Comparison of ENCODE assay signal across 2 cellular contexts in the genomic region with DNA sequence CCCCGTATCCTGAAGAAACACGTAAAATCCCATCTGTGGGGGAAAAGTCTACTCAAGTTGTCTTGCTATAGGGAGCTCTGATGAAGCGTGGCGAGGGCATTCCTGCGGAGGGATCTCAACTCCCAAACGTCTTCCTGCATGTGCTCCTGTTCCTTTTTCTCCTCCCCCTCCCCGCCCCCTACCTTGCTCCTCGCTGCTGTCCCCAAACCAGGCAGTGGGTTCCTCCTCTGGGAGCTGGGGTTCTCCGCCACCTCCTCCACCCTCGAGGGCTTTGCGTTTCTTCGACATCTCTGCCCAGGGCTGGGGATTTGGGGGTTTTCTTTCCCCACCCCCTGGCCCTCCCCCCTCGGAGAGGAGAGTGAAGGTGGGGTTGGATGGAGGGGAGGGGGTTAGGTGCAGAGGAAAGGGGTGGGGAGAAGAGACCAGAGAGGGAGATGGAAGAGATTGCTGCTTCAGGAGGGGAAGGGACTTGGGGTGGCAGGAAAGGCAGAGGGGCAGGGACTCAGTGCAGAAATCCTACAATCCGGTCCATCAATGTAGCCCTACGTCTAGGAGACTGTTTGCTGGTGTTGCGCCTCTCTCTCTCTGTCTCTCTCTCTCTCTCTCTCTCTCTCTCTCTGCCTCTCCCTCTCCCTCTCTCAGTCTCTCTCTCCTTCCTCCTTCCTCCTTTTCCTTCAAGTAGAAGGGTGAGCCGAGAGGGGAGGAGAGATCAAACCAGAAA.
TF ChIP-seq lines count a peak whose summit lies in the region.

No MANE protein-coding gene starts in this region.

TF ChIP-seq in IMR-90, 13 proteins besides CTCF, POLR2A, EP300 and RAD21:
- no peak for TF ChIP-seq MAFK (IDR thresholded peaks at IDR 0.05; ENCODE audit: low read depth, low read length)
- no peak for TF ChIP-seq ELK1 (IDR thresholded peaks at IDR 0.05; ENCODE audit: borderline replicate concordance, low read depth, low read length)
- no peak for TF ChIP-seq MXI1 (IDR thresholded peaks at IDR 0.05; ENCODE audit: borderline replicate concordance, low read depth, low read length)
- no peak for TF ChIP-seq RCOR1 (IDR thresholded peaks at IDR 0.05; ENCODE audit: insufficient replicate concordance, low read length)
- no peak for TF ChIP-seq MAZ (IDR thresholded peaks at IDR 0.05; ENCODE audit: borderline replicate concordance, low read depth, low read length)
- no peak for TF ChIP-seq CHD1 (IDR thresholded peaks at IDR 0.05; ENCODE audit: low read depth, low read length)
TF ChIP-seq in IMR-90: peak in this region for 0.

TF ChIP-seq in H1, 55 proteins besides CTCF, POLR2A, EP300 and RAD21 (continues in another document):
- TF ChIP-seq HDAC6 (IDR thresholded peaks at IDR 0.05; ENCODE audit: low read depth, low read length), result no peak
- TF ChIP-seq TBP (IDR thresholded peaks at IDR 0.05; ENCODE audit: low read depth, low read length), result no peak
- TF ChIP-seq GTF2F1 (IDR thresholded peaks at IDR 0.05; ENCODE audit: borderline replicate concordance, low read depth, low read length), result no peak
- no peak for TF ChIP-seq NANOG (IDR thresholded peaks at IDR 0.05; ENCODE audit: insufficient read depth, low read depth, low read length, poor library complexity, severe bottlenecking)
- no peak for TF ChIP-seq RXRA (IDR thresholded peaks at IDR 0.05; ENCODE audit: insufficient read depth, low read depth, low read length)
- TF ChIP-seq CHD2 (IDR thresholded peaks at IDR 0.05; ENCODE audit: low read length), result no peak
- no peak for TF ChIP-seq GABPA (IDR thresholded peaks at IDR 0.05; ENCODE audit: borderline replicate concordance, insufficient read depth, low read length)
- no peak for TF ChIP-seq TAF7 (optimal IDR thresholded peaks at IDR 0.05; ENCODE audit: borderline replicate concordance, low read depth, low read length)
- TF ChIP-seq, protein P1, sequence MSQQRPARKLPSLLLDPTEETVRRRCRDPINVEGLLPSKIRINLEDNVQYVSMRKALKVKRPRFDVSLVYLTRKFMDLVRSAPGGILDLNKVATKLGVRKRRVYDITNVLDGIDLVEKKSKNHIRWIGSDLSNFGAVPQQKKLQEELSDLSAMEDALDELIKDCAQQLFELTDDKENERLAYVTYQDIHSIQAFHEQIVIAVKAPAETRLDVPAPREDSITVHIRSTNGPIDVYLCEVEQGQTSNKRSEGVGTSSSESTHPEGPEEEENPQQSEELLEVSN (IDR thresholded peaks at IDR 0.05), result no peak
- no peak for TF ChIP-seq ATF2 (IDR thresholded peaks at IDR 0.05; ENCODE audit: low read length)
- no peak for TF ChIP-seq RBBP5 (IDR thresholded peaks at IDR 0.05; ENCODE audit: borderline replicate concordance, low read depth, low read length)
- TF ChIP-seq CREB1 (IDR thresholded peaks at IDR 0.05), result no peak
- no peak for TF ChIP-seq BACH1 (IDR thresholded peaks at IDR 0.05; ENCODE audit: low read length)
- TF ChIP-seq TEAD4 (IDR thresholded peaks at IDR 0.05; ENCODE audit: low read depth, low read length), result peak; percentile 23; the same call in 1 of the 2 replicates
- TF ChIP-seq USF2 (IDR thresholded peaks at IDR 0.05; ENCODE audit: low read length), result no peak
- TF ChIP-seq KDM5A (IDR thresholded peaks at IDR 0.05; ENCODE audit: low read length), result no peak
- TF ChIP-seq, protein P2, sequence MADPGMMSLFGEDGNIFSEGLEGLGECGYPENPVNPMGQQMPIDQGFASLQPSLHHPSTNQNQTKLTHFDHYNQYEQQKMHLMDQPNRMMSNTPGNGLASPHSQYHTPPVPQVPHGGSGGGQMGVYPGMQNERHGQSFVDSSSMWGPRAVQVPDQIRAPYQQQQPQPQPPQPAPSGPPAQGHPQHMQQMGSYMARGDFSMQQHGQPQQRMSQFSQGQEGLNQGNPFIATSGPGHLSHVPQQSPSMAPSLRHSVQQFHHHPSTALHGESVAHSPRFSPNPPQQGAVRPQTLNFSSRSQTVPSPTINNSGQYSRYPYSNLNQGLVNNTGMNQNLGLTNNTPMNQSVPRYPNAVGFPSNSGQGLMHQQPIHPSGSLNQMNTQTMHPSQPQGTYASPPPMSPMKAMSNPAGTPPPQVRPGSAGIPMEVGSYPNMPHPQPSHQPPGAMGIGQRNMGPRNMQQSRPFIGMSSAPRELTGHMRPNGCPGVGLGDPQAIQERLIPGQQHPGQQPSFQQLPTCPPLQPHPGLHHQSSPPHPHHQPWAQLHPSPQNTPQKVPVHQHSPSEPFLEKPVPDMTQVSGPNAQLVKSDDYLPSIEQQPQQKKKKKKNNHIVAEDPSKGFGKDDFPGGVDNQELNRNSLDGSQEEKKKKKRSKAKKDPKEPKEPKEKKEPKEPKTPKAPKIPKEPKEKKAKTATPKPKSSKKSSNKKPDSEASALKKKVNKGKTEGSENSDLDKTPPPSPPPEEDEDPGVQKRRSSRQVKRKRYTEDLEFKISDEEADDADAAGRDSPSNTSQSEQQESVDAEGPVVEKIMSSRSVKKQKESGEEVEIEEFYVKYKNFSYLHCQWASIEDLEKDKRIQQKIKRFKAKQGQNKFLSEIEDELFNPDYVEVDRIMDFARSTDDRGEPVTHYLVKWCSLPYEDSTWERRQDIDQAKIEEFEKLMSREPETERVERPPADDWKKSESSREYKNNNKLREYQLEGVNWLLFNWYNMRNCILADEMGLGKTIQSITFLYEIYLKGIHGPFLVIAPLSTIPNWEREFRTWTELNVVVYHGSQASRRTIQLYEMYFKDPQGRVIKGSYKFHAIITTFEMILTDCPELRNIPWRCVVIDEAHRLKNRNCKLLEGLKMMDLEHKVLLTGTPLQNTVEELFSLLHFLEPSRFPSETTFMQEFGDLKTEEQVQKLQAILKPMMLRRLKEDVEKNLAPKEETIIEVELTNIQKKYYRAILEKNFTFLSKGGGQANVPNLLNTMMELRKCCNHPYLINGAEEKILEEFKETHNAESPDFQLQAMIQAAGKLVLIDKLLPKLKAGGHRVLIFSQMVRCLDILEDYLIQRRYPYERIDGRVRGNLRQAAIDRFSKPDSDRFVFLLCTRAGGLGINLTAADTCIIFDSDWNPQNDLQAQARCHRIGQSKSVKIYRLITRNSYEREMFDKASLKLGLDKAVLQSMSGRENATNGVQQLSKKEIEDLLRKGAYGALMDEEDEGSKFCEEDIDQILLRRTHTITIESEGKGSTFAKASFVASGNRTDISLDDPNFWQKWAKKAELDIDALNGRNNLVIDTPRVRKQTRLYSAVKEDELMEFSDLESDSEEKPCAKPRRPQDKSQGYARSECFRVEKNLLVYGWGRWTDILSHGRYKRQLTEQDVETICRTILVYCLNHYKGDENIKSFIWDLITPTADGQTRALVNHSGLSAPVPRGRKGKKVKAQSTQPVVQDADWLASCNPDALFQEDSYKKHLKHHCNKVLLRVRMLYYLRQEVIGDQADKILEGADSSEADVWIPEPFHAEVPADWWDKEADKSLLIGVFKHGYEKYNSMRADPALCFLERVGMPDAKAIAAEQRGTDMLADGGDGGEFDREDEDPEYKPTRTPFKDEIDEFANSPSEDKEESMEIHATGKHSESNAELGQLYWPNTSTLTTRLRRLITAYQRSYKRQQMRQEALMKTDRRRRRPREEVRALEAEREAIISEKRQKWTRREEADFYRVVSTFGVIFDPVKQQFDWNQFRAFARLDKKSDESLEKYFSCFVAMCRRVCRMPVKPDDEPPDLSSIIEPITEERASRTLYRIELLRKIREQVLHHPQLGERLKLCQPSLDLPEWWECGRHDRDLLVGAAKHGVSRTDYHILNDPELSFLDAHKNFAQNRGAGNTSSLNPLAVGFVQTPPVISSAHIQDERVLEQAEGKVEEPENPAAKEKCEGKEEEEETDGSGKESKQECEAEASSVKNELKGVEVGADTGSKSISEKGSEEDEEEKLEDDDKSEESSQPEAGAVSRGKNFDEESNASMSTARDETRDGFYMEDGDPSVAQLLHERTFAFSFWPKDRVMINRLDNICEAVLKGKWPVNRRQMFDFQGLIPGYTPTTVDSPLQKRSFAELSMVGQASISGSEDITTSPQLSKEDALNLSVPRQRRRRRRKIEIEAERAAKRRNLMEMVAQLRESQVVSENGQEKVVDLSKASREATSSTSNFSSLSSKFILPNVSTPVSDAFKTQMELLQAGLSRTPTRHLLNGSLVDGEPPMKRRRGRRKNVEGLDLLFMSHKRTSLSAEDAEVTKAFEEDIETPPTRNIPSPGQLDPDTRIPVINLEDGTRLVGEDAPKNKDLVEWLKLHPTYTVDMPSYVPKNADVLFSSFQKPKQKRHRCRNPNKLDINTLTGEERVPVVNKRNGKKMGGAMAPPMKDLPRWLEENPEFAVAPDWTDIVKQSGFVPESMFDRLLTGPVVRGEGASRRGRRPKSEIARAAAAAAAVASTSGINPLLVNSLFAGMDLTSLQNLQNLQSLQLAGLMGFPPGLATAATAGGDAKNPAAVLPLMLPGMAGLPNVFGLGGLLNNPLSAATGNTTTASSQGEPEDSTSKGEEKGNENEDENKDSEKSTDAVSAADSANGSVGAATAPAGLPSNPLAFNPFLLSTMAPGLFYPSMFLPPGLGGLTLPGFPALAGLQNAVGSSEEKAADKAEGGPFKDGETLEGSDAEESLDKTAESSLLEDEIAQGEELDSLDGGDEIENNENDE (IDR thresholded peaks at IDR 0.05; ENCODE audit: insufficient replicate concordance, low read length), result no peak
- TF ChIP-seq BRCA1 (IDR thresholded peaks at IDR 0.05; ENCODE audit: low read depth, low read length), result no peak
- peak; percentile 14 for TF ChIP-seq ASH2L (IDR thresholded peaks at IDR 0.05; ENCODE audit: low read length)
- TF ChIP-seq KDM4A (IDR thresholded peaks at IDR 0.05; ENCODE audit: low read depth, low read length, severe bottlenecking), result peak; percentile 42
- no peak for TF ChIP-seq EGR1 (IDR thresholded peaks at IDR 0.05; ENCODE audit: borderline replicate concordance, low read depth, low read length)
- TF ChIP-seq YY1 (IDR thresholded peaks at IDR 0.05; ENCODE audit: low read depth, low read length), result no peak
- no peak for TF ChIP-seq SRF (IDR thresholded peaks at IDR 0.05; ENCODE audit: low read depth, low read length)
- no peak for TF ChIP-seq SAP30 (IDR thresholded peaks at IDR 0.05; ENCODE audit: insufficient read depth, insufficient replicate concordance, low read length)
- TF ChIP-seq SP2 (IDR thresholded peaks at IDR 0.05; ENCODE audit: low read length), result no peak
- no peak for TF ChIP-seq SP4 (IDR thresholded peaks at IDR 0.05; ENCODE audit: low read length)
- no peak for TF ChIP-seq NRF1 (IDR thresholded peaks at IDR 0.05; ENCODE audit: low read depth, low read length)
- no peak for TF ChIP-seq EZH2 (IDR thresholded peaks at IDR 0.05; ENCODE audit: low read depth, low read length, severe bottlenecking)
- TF ChIP-seq RFX5 (IDR thresholded peaks at IDR 0.05; ENCODE audit: borderline replicate concordance, low read depth, low read length), result no peak
- TF ChIP-seq MAX (IDR thresholded peaks at IDR 0.05), result peak; percentile 72
- TF ChIP-seq SIN3A (conservative IDR thresholded peaks at IDR 0.05 in 1 of 2, IDR thresholded peaks at IDR 0.05 in 1 of 2; ENCODE audit: low read depth in 1 of 2, low read length in 2 of 2), result no peak
- TF ChIP-seq CHD1 (IDR thresholded peaks at IDR 0.05; ENCODE audit: low read depth, low read length), result no peak
- TF ChIP-seq SIRT6 (IDR thresholded peaks at IDR 0.05; ENCODE audit: low read length), result no peak
- TF ChIP-seq FOSL1 (IDR thresholded peaks at IDR 0.05; ENCODE audit: insufficient read depth, low read depth, low read length), result no peak
- no peak for TF ChIP-seq POLR2AphosphoS5 (IDR thresholded peaks at IDR 0.05; ENCODE audit: low read depth, low read length)
- peak; percentile 85 for TF ChIP-seq CTBP2 (IDR thresholded peaks at IDR 0.05; ENCODE audit: borderline replicate concordance, insufficient read depth, insufficient read length, low read length)
- no peak for TF ChIP-seq SUZ12 (IDR thresholded peaks at IDR 0.05; ENCODE audit: low read length)
- no peak for TF ChIP-seq TCF12 (IDR thresholded peaks at IDR 0.05; ENCODE audit: low read depth, low read length)
- TF ChIP-seq JUN (IDR thresholded peaks at IDR 0.05; ENCODE audit: low read depth, low read length), result no peak
- no peak for TF ChIP-seq CBX5 (IDR thresholded peaks at IDR 0.05; ENCODE audit: low read depth, low read length)
- peak; percentile 13 for TF ChIP-seq RNF2 (IDR thresholded peaks at IDR 0.05; ENCODE audit: borderline replicate concordance, low read depth, low read length, missing control alignments, poor library complexity, severe bottlenecking)
- no peak for TF ChIP-seq POU5F1 (IDR thresholded peaks at IDR 0.05; ENCODE audit: low read depth, low read length)
- no peak for TF ChIP-seq ZNF274 (IDR thresholded peaks at IDR 0.05; ENCODE audit: borderline replicate concordance, extremely low read depth, low read length)
- no peak for TF ChIP-seq SIX5 (IDR thresholded peaks at IDR 0.05; ENCODE audit: low read depth, low read length)
- TF ChIP-seq CEBPB (IDR thresholded peaks at IDR 0.05; ENCODE audit: low read depth, low read length), result no peak
- no peak for TF ChIP-seq PHF8 (conservative IDR thresholded peaks at IDR 0.05; ENCODE audit: low read depth, low read length)
- TF ChIP-seq, protein P3, sequence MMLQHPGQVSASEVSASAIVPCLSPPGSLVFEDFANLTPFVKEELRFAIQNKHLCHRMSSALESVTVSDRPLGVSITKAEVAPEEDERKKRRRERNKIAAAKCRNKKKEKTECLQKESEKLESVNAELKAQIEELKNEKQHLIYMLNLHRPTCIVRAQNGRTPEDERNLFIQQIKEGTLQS (IDR thresholded peaks at IDR 0.05; ENCODE audit: insufficient read depth, low read depth, low read length), result no peak
- no peak for TF ChIP-seq HDAC2 (IDR thresholded peaks at IDR 0.05; ENCODE audit: borderline replicate concordance in 1 of 2, low read depth in 2 of 2, low read length in 2 of 2)
- TF ChIP-seq MAFK (IDR thresholded peaks at IDR 0.05; ENCODE audit: low read depth, low read length), result no peak
- no peak for TF ChIP-seq SP1 (IDR thresholded peaks at IDR 0.05; ENCODE audit: low read depth, low read length)
- no peak for TF ChIP-seq JUND (IDR thresholded peaks at IDR 0.05; ENCODE audit: low read length)
- no peak for TF ChIP-seq CBX8 (IDR thresholded peaks at IDR 0.05; ENCODE audit: borderline replicate concordance, low read depth, low read length)
- no peak for TF ChIP-seq BCL11A (IDR thresholded peaks at IDR 0.05; ENCODE audit: low read depth in 2 of 2, low read length in 2 of 2)
- TF ChIP-seq TAF1 (IDR thresholded peaks at IDR 0.05; ENCODE audit: low read depth, low read length), result no peak
